ENCODE assay signal across 19 cellular contexts in genomic region chr1:119626841-119627240, GRCh38. TPM values are rescaled to one million over a fixed set of nuclear protein-coding genes. Genes with fewer than 3 reads are reported as not detected.
DNase-seq lines count a peak whose midpoint lies in the region; ATAC-seq, FAIRE-seq and TF ChIP-seq lines count a peak whose summit lies in the region.
"Had no signal": no experiment of that assay in that cellular context is flagged by ENCODE, and none has a peak within 500 bp of the region (broad histone marks: within the 10 kb centered on the region; RNA-seq: fewer than 3 reads in every experiment).

No MANE protein-coding gene starts in this region.

- H3K36me3 ChIP-seq in heart left ventricle (peaks cover 0 to 40% (median 28%) of the 10 kb centered on the region in 9 donors), endodermal cell (ENCODE audit: control insufficient read depth, insufficient read depth, low read length) (peaks cover 25% of the 10 kb centered on the region), muscle layer of colon (ENCODE audit: insufficient read depth, low read length) (peaks cover 6% of the 10 kb centered on the region), stomach (peaks cover 14 to 37% (median 35%) of the 10 kb centered on the region in 4 donors)

- H3K4me3 ChIP-seq in heart left ventricle (no peak overlapping the region), endodermal cell (ENCODE audit: low read length) (no peak overlapping the region), muscle layer of colon (ENCODE audit: low read depth in 1 of 2, low read length in 2 of 2) (peak overlapping the region in 1 of 2 donors; percentile 1), stomach (no peak overlapping the region)

- TF ChIP-seq CTCF in heart left ventricle (IDR thresholded peaks at IDR 0.05) = no peak
- no peak for TF ChIP-seq CTCF in endodermal cell (conservative IDR thresholded peaks at IDR 0.05)
- TF ChIP-seq CTCF in stomach (IDR thresholded peaks at IDR 0.05) = no peak

- no peak for TF ChIP-seq EP300 in stomach (IDR thresholded peaks at IDR 0.05)

- TF ChIP-seq POLR2A in heart left ventricle (IDR thresholded peaks at IDR 0.05) = no peak
- TF ChIP-seq POLR2A in stomach (IDR thresholded peaks at IDR 0.05) = no peak

- H3K9me3 ChIP-seq in heart left ventricle (no peaks in the 10 kb centered on the region), endodermal cell (ENCODE audit: control insufficient read depth, low read length) (no peaks in the 10 kb centered on the region), muscle layer of colon (ENCODE audit: low read length) (no peaks in the 10 kb centered on the region), stomach (no peaks in the 10 kb centered on the region)

- H3K27ac ChIP-seq in heart left ventricle (peak overlapping the region in 11 of 12 donors; percentile 37 to 94 (median 78)), endodermal cell (ENCODE audit: low read depth, low read length) (no peak overlapping the region), muscle layer of colon (ENCODE audit: low read depth, low read length) (peak overlapping the region; percentile 9), stomach (no peak overlapping the region)

- peaks cover 3% of the 10 kb centered on the region for H3K9me3 Mint-ChIP-seq in endodermal cell
- H3K9me3 Mint-ChIP-seq: activated T-cell treated with anti-CD3 and anti-CD28 coated beads, Interleukin-2, amount 50 U/mL, for 4 hours; nephron progenitor cell had no signal

- no peak overlapping the region for H3K4me3 Mint-ChIP-seq in endodermal cell
- H3K4me3 Mint-ChIP-seq: activated T-cell treated with anti-CD3 and anti-CD28 coated beads, Interleukin-2, amount 50 U/mL, for 4 hours; nephron progenitor cell; T-helper 17 cell had no signal

- H3K27me3 ChIP-seq in heart left ventricle (no peaks in the 10 kb centered on the region), endodermal cell (ENCODE audit: control insufficient read depth, insufficient read depth, low read length, poor library complexity, severe bottlenecking) (no peaks in the 10 kb centered on the region), muscle layer of colon (ENCODE audit: control insufficient read depth in 1 of 2, insufficient read depth in 2 of 2, low read length in 2 of 2) (no peaks in the 10 kb centered on the region), stomach (peaks cover 0 to 6% (median 0%) of the 10 kb centered on the region in 3 donors)

- H3K9ac ChIP-seq in endodermal cell (ENCODE audit: extremely low read depth, low read length, poor library complexity, severe bottlenecking) (no peak overlapping the region), muscle layer of colon (ENCODE audit: low read length) (no peak overlapping the region)

- FAIRE-seq in urothelium cell line (lab: Jason Lieb, UNC) = no peak
- FAIRE-seq: A204.1, D721Med had no signal

- ATAC-seq in heart left ventricle = peak in 3 of 4 donors; percentile 47 to 59 (median 57)
- ATAC-seq in Right ventricle myocardium inferior = no peak
- no peak for ATAC-seq in HG02981 (IDR thresholded peaks at IDR 0.05; ENCODE audit: unreplicated experiment)
- ATAC-seq: activated T-cell treated with anti-CD3 and anti-CD28 coated beads, Interleukin-2, amount 50 U/mL, for 4 hours; Panc1; T-helper 17 cell had no signal

- intact Hi-C loops in heart left ventricle (cut with DNase I) (loop anchor here in 1 of 10 donors (2.0 kb wide), 1 partner anchor 20 kb away; no protein-coding TSS in a partner anchor), Right ventricle myocardium inferior (cut with DNase I) (no loop called here), stomach (cut with DNase I; ENCODE audit: low total_unique reads) (no loop called here)

- DNase-seq in heart left ventricle = peak in 3 of 5 donors; percentile 42 to 45 (median 44)
- DNase-seq in Right ventricle myocardium inferior (ENCODE audit: missing footprints) = no peak
- DNase-seq in endodermal cell = no peak
- no peak for DNase-seq in stomach
- no peak for DNase-seq in urothelium cell line (ENCODE audit: low spot score)
- DNase-seq in NCI-H524 treated with DMSO at 0.1 percent for 48 hours (lab: John Stamatoyannopoulos, UW) = no peak
- DNase-seq: activated CD4-positive, alpha-beta T cell treated with anti-CD3 and anti-CD28 coated beads for 4 hours; activated T-cell treated with anti-CD3 and anti-CD28 coated beads, Interleukin-2, amount 50 U/mL, for 4 hours; effector CD8-positive, alpha-beta T cell; glutamatergic neuron; NCI-H1105 treated with DMSO at 0.1 percent for 48 hours; NCI-H345; nephron progenitor cell; T-helper 17 cell had no signal

- H3K36me3 Mint-ChIP-seq in endodermal cell (ENCODE audit: low read depth) = peaks cover 46% of the 10 kb centered on the region

- H3K27me3 Mint-ChIP-seq in endodermal cell (ENCODE audit: insufficient read depth) = no peaks in the 10 kb centered on the region

- 18 to 23% (median 21%) methylated on average over 3 of the region's 3 CpGs for WGBS in heart left ventricle, 4 donors
- WGBS in endodermal cell (ENCODE audit: insufficient coverage in 1 of 2, insufficient read length in 1 of 2), 2 experiments = 87 to 91% methylated on average over 3 of the region's 3 CpGs
- 44 to 67% (median 60%) methylated on average over 3 of the region's 3 CpGs for WGBS in stomach, 5 donors

- peaks cover 0 to 57% (median 39%) of the 10 kb centered on the region in 12 donors for H3K4me1 ChIP-seq in heart left ventricle
- H3K4me1 ChIP-seq in endodermal cell (ENCODE audit: control insufficient read depth, insufficient read depth, low read length) = no peaks in the 10 kb centered on the region
- H3K4me1 ChIP-seq in muscle layer of colon (ENCODE audit: insufficient read depth, low read length) = peaks cover 26% of the 10 kb centered on the region
- peaks cover 15 to 29% (median 21%) of the 10 kb centered on the region in 4 donors for H3K4me1 ChIP-seq in stomach

- no peaks in the 10 kb centered on the region for H3K4me1 Mint-ChIP-seq in endodermal cell
- H3K4me1 Mint-ChIP-seq: T-helper 17 cell had no signal

- peak overlapping the region; percentile 35 for H3K27ac Mint-ChIP-seq in endodermal cell
- H3K27ac Mint-ChIP-seq: T-helper 17 cell had no signal

RNA-seq across cellular contexts. Expression of gene ZNF697, which starts 21.2 kb away (rescaled TPM):
- total RNA-seq in heart left ventricle (10 to 100 TPM in 6 of 9 donors, 1 to 10 TPM in 3; 7.8 to 14.0 (median 10.9) TPM), Right ventricle myocardium inferior (8.8 TPM), endodermal cell (10 to 100 TPM; 12.0 to 14.8 TPM), stomach (10 to 100 TPM in 2 of 5 donors, 1 to 10 TPM in 3; 1.2 to 11.9 (median 9.5) TPM)
- polyA plus RNA-seq in heart left ventricle (1 to 10 TPM; 2.8 to 6.9 TPM), stomach (1 to 10 TPM in 2 of 3 donors, under 1 TPM in 1; 0.78 to 2.1 (median 2.0) TPM)
- 7.4 TPM for polyA plus RNA-seq in endodermal cell (2013, experiment 1 of 2)
- 6.7 TPM for polyA plus RNA-seq in endodermal cell (2013, experiment 2 of 2)

Comparison
In these comparisons a context has a peak if more than half of its experiments do, and no peak if none do; other contexts are left out.
1. ATAC-seq: peak in heart left ventricle (3 of 4); none in Right ventricle myocardium inferior (single experiment) and HG02981 (single experiment).
2. DNase-seq: peak in heart left ventricle (3 of 5); none in Right ventricle myocardium inferior (single experiment), endodermal cell (single experiment), stomach (single experiment), urothelium cell line (single experiment) and NCI-H524 treated with DMSO at 0.1 percent for 48 hours (single experiment).
3. H3K27ac ChIP-seq: peak in heart left ventricle (11 of 12) and muscle layer of colon (single experiment); none in endodermal cell (single experiment) and stomach (0 of 5).